In genomic region chr1:107000907-107001306, GRCh38 we compare ENCODE assay signal across 1 cellular context.
TF ChIP-seq lines count a peak whose summit lies in the region.

No MANE protein-coding gene starts in this region.

TF ChIP-seq in GM23338, 12 proteins besides CTCF, POLR2A, EP300 and RAD21:
- TF ChIP-seq ZNF462 (CRISPR knock-in tag; IDR thresholded peaks at IDR 0.05) (no peak), EZH2phosphoT487 (IDR thresholded peaks at IDR 0.05; ENCODE audit: unreplicated experiment) (no peak), STAT1 (IDR thresholded peaks at IDR 0.05; ENCODE audit: unreplicated experiment) (no peak), POLR2AphosphoS5 (IDR thresholded peaks at IDR 0.05; ENCODE audit: low read depth) (no peak), ETS1 (IDR thresholded peaks at IDR 0.05) (no peak), REST (IDR thresholded peaks at IDR 0.05; ENCODE audit: unreplicated experiment) (no peak), ZNF331 (CRISPR knock-in tag; IDR thresholded peaks at IDR 0.05; ENCODE audit: low read depth) (no peak), CREB1 (CRISPR knock-in tag; IDR thresholded peaks at IDR 0.05; ENCODE audit: low read depth) (no peak), ZNF114 (CRISPR knock-in tag; IDR thresholded peaks at IDR 0.05) (no peak), NANOG (IDR thresholded peaks at IDR 0.05; ENCODE audit: borderline replicate concordance) (no peak), JUNB (IDR thresholded peaks at IDR 0.05; ENCODE audit: unreplicated experiment) (no peak), EZH2 (IDR thresholded peaks at IDR 0.05; ENCODE audit: low read depth, unreplicated experiment) (no peak)
